In genomic region chr17:65587602-65588193, GRCh38 we compare ENCODE assay signal across 14 cellular contexts. TPM values are rescaled to one million over a fixed set of nuclear protein-coding genes. Genes with fewer than 3 reads are reported as not detected.
A peak's percentile ranks its signal among the peaks of the same experiment; 100 is the strongest.
DNase-seq lines count a peak whose midpoint lies in the region; ATAC-seq and TF ChIP-seq lines count a peak whose summit lies in the region.
"Had no signal": no experiment of that assay in that cellular context is flagged by ENCODE, and none has a peak within 500 bp of the region (broad histone marks: within the 10 kb centered on the region; RNA-seq: fewer than 3 reads in every experiment).

No MANE protein-coding gene starts in this region.

- no peak for ATAC-seq in HG03378 (IDR thresholded peaks at IDR 0.05; ENCODE audit: unreplicated experiment)
- ATAC-seq: PC-3 had no signal

- H3K4me3 Mint-ChIP-seq in nephron: no peak overlapping the region
- H3K4me3 Mint-ChIP-seq: HFFc6 had no signal

- peaks cover 33% of the 10 kb centered on the region for H3K4me1 Mint-ChIP-seq in nephron

- DNase-seq in A172 (ENCODE audit: low spot score): peak; percentile 11
- peak; percentile 31 for DNase-seq in AG10803 (ENCODE audit: low read depth)
- peak; percentile 83 for DNase-seq in fibroblast of the aortic adventitia (ENCODE audit: low read depth)
- no peak for DNase-seq in HuH-7 (ENCODE audit: low spot score)
- no peak for DNase-seq in H4 (ENCODE audit: low spot score)
- DNase-seq: GM23248, HFFc6, KG1, NCI-H1048, NCI-H526 treated with DMSO at 0.1 percent for 48 hours had no signal

- H3K9me3 Mint-ChIP-seq in nephron: no peaks in the 10 kb centered on the region
- H3K9me3 Mint-ChIP-seq: HFFc6 had no signal

- no peaks in the 10 kb centered on the region for H3K27me3 Mint-ChIP-seq in nephron (ENCODE audit: low read depth)

- H3K4me3 ChIP-seq in AG10803 (ENCODE audit: low read length): no peak overlapping the region
- no peak overlapping the region for H3K4me3 ChIP-seq in fibroblast of the aortic adventitia (ENCODE audit: low read depth, low read length)
- H3K4me3 ChIP-seq: GM23248, SK-N-MC had no signal

- H3K27ac Mint-ChIP-seq in nephron: peak overlapping the region in 2 of 3 experiments; percentile 40 to 41
- H3K27ac Mint-ChIP-seq: HFFc6 had no signal

- H3K36me3 Mint-ChIP-seq in nephron (ENCODE audit: low read depth): no peaks in the 10 kb centered on the region

- TF ChIP-seq CTCF in AG10803 (conservative IDR thresholded peaks at IDR 0.05; ENCODE audit: low read length) (no peak), fibroblast of the aortic adventitia (IDR thresholded peaks at IDR 0.05; ENCODE audit: insufficient read depth, low read length) (no peak), nephron (IDR thresholded peaks at IDR 0.05; ENCODE audit: unreplicated experiment in 3 of 3) (no peak)

RNA-seq across cellular contexts. Expression of gene AXIN2, which starts 26.2 kb away (rescaled TPM):
- 0.77 and 1.2 TPM in 2 replicates for total RNA-seq in A172 (2014; rRNA removed; shearing (Covaris generic))
- total RNA-seq in fibroblast of the aortic adventitia (ENCODE audit: low replicate concordance): 8.0 and 11.1 TPM in 2 replicates
- total RNA-seq in H4 (2014; rRNA removed; shearing (Covaris generic)): 1.8 and 13.7 TPM in 2 replicates

Comparison
In these comparisons a context has a peak if more than half of its experiments do, and no peak if none do; other contexts are left out.
1. DNase-seq: peak in A172 (single experiment), AG10803 (single experiment) and fibroblast of the aortic adventitia (single experiment); none in HuH-7 (single experiment) and H4 (single experiment).